ENCODE assay signal across 1 cellular context in the genomic region with DNA sequence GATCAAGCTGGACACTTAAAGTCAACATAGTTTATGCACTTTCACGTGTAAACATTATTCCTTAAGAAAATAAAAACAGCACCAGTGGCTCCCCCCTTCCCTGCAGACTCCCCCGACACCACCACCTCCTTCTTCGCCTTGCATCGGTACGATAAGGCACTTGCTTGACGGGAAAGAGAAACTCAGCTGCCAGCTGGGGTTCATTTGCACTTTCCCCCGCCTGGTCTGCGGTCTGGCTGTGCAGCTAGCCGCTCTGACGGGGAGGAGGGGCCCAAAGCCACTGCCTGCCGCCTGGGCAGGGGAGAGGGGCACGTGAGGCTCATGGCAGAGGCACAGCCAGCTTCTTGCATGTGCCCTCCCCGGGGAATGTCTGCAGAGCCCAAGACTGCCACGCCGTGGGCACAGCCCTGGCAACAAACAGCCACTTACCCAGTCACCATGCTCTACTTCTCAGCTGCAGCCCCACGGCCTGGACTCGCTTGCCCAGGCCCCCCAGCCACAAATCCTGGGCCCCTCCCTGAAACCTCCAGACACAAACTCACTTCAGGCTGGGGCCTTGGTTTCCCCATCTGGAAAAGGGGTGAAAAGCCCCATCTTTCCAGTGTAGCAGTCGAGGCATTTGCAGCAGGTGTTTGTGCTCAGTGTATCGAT.
TF ChIP-seq lines count a peak whose summit lies in the region.

No MANE protein-coding gene starts in this region.

TF ChIP-seq in WTC11, 78 proteins besides CTCF, POLR2A, EP300 and RAD21 (continued from another document):
- TF ChIP-seq, protein P1, sequence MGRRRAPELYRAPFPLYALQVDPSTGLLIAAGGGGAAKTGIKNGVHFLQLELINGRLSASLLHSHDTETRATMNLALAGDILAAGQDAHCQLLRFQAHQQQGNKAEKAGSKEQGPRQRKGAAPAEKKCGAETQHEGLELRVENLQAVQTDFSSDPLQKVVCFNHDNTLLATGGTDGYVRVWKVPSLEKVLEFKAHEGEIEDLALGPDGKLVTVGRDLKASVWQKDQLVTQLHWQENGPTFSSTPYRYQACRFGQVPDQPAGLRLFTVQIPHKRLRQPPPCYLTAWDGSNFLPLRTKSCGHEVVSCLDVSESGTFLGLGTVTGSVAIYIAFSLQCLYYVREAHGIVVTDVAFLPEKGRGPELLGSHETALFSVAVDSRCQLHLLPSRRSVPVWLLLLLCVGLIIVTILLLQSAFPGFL (CRISPR knock-in tag; IDR thresholded peaks at IDR 0.05; ENCODE audit: borderline replicate concordance): no peak
- TF ChIP-seq GABPB1 (CRISPR knock-in tag; IDR thresholded peaks at IDR 0.05) (0 out of 2 replicates have a peak, but pooled peaks have one; percentile 53), EMX1 (CRISPR knock-in tag; IDR thresholded peaks at IDR 0.05) (no peak), NR1H2 (CRISPR knock-in tag; IDR thresholded peaks at IDR 0.05) (no peak), ZNF423 (CRISPR knock-in tag; IDR thresholded peaks at IDR 0.05) (no peak), NFATC4 (CRISPR knock-in tag; IDR thresholded peaks at IDR 0.05) (no peak)
- TF ChIP-seq, protein P2, sequence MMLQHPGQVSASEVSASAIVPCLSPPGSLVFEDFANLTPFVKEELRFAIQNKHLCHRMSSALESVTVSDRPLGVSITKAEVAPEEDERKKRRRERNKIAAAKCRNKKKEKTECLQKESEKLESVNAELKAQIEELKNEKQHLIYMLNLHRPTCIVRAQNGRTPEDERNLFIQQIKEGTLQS (CRISPR knock-in tag; conservative IDR thresholded peaks at IDR 0.05): no peak
- TF ChIP-seq, protein P3, sequence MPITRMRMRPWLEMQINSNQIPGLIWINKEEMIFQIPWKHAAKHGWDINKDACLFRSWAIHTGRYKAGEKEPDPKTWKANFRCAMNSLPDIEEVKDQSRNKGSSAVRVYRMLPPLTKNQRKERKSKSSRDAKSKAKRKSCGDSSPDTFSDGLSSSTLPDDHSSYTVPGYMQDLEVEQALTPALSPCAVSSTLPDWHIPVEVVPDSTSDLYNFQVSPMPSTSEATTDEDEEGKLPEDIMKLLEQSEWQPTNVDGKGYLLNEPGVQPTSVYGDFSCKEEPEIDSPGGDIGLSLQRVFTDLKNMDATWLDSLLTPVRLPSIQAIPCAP (CRISPR knock-in tag; IDR thresholded peaks at IDR 0.05): no peak
- TF ChIP-seq, protein P4, sequence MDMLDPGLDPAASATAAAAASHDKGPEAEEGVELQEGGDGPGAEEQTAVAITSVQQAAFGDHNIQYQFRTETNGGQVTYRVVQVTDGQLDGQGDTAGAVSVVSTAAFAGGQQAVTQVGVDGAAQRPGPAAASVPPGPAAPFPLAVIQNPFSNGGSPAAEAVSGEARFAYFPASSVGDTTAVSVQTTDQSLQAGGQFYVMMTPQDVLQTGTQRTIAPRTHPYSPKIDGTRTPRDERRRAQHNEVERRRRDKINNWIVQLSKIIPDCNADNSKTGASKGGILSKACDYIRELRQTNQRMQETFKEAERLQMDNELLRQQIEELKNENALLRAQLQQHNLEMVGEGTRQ (CRISPR knock-in tag; IDR thresholded peaks at IDR 0.05): peak; percentile 85
- TF ChIP-seq, protein P5, sequence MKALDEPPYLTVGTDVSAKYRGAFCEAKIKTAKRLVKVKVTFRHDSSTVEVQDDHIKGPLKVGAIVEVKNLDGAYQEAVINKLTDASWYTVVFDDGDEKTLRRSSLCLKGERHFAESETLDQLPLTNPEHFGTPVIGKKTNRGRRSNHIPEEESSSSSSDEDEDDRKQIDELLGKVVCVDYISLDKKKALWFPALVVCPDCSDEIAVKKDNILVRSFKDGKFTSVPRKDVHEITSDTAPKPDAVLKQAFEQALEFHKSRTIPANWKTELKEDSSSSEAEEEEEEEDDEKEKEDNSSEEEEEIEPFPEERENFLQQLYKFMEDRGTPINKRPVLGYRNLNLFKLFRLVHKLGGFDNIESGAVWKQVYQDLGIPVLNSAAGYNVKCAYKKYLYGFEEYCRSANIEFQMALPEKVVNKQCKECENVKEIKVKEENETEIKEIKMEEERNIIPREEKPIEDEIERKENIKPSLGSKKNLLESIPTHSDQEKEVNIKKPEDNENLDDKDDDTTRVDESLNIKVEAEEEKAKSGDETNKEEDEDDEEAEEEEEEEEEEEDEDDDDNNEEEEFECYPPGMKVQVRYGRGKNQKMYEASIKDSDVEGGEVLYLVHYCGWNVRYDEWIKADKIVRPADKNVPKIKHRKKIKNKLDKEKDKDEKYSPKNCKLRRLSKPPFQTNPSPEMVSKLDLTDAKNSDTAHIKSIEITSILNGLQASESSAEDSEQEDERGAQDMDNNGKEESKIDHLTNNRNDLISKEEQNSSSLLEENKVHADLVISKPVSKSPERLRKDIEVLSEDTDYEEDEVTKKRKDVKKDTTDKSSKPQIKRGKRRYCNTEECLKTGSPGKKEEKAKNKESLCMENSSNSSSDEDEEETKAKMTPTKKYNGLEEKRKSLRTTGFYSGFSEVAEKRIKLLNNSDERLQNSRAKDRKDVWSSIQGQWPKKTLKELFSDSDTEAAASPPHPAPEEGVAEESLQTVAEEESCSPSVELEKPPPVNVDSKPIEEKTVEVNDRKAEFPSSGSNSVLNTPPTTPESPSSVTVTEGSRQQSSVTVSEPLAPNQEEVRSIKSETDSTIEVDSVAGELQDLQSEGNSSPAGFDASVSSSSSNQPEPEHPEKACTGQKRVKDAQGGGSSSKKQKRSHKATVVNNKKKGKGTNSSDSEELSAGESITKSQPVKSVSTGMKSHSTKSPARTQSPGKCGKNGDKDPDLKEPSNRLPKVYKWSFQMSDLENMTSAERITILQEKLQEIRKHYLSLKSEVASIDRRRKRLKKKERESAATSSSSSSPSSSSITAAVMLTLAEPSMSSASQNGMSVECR (CRISPR knock-in tag; IDR thresholded peaks at IDR 0.05; ENCODE audit: borderline replicate concordance): no peak
